Comparison of ENCODE assay signal across 1 cellular context in genomic region chr9:97703437-97704326, GRCh38.
TF ChIP-seq lines count a peak whose summit lies in the region.

No MANE protein-coding gene starts in this region.

TF ChIP-seq in HepG2, 621 proteins besides CTCF, POLR2A, EP300 and RAD21 (continued from another document):
- no peak for TF ChIP-seq AKNA (CRISPR knock-in tag; IDR thresholded peaks at IDR 0.05; ENCODE audit: borderline replicate concordance)
- TF ChIP-seq CCDC6 (CRISPR knock-in tag; IDR thresholded peaks at IDR 0.05): peak; percentile 49; the same call in 1 of the 2 replicates
- 0 out of 2 replicates have a peak, but pooled peaks have one; percentile 30 for TF ChIP-seq TBX2 (CRISPR knock-in tag; IDR thresholded peaks at IDR 0.05; ENCODE audit: borderline replicate concordance)
- no peak for TF ChIP-seq ETV5 (CRISPR knock-in tag; IDR thresholded peaks at IDR 0.05; ENCODE audit: borderline replicate concordance)
- no peak for TF ChIP-seq SRSF4 (IDR thresholded peaks at IDR 0.05; ENCODE audit: low read depth, low read length, poor library complexity, severe bottlenecking)
- TF ChIP-seq ARID3A (IDR thresholded peaks at IDR 0.05; ENCODE audit: low read depth, low read length): 0 out of 2 replicates have a peak, but pooled peaks have one; percentile 10
- peak; percentile 49; the same call in 1 of the 2 replicates for TF ChIP-seq POLR2AphosphoS5 (IDR thresholded peaks at IDR 0.05; ENCODE audit: low read depth, low read length)
- TF ChIP-seq BHLHE40 (IDR thresholded peaks at IDR 0.05; ENCODE audit: low read length): 0 out of 2 replicates have a peak, but pooled peaks have one; percentile 7
- peak; percentile 62; the same call in 1 of the 2 replicates for TF ChIP-seq HMG20A (CRISPR knock-in tag; IDR thresholded peaks at IDR 0.05; ENCODE audit: borderline replicate concordance)
- TF ChIP-seq HNF1B (CRISPR knock-in tag; IDR thresholded peaks at IDR 0.05): peak; percentile 58; the same call in 1 of the 2 replicates
- peak; percentile 66 for TF ChIP-seq PAXIP1 (CRISPR knock-in tag; conservative IDR thresholded peaks at IDR 0.05)
- peak; percentile 20; the same call in 1 of the 2 replicates for TF ChIP-seq HNF4A (CRISPR knock-in tag; IDR thresholded peaks at IDR 0.05)
- peak; percentile 51 for TF ChIP-seq RARA (CRISPR knock-in tag; IDR thresholded peaks at IDR 0.05)
